In the genomic region with DNA sequence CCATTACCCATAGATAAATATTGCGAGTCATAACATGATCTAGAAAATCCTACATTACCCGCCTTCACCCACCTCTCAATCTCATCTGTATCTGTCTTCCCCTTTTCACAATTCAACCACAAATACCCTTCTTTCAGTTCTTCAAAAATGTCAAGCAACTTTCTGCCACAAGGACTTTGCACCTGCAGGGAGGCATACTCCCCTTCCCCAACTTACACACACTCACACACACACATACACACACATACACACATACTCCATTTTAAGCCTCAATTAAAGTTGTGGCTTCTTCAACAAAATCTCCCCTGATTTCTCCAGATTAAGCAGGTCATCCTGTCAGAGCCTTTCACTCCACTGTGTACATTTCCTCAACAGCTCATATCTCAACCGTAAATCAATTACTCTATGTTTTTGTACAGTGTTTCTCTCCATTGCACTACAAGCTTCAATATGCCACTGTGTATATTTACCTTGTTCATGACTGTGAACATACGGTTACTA, we compare ENCODE assay signal across 10 cellular contexts. TPM values are rescaled to one million over a fixed set of nuclear protein-coding genes. Genes with fewer than 3 reads are reported as not detected.
DNase-seq lines count a peak whose midpoint lies in the region; ATAC-seq and TF ChIP-seq lines count a peak whose summit lies in the region.
"Had no signal": no experiment of that assay in that cellular context is flagged by ENCODE, and none has a peak within 500 bp of the region (broad histone marks: within the 10 kb centered on the region; RNA-seq: fewer than 3 reads in every experiment).

No MANE protein-coding gene starts in this region.

- H3K4me1 ChIP-seq in SJCRH30 = no peaks in the 10 kb centered on the region

- H3K9me3 ChIP-seq in T-helper 17 cell (ENCODE audit: control insufficient read depth, low read length, poor library complexity, severe bottlenecking) (no peaks in the 10 kb centered on the region), SJCRH30 (replicated peaks) (no peaks in the 10 kb centered on the region)

- TF ChIP-seq POLR2A in GM18505 (IDR thresholded peaks at IDR 0.05; ENCODE audit: borderline replicate concordance, extremely low read depth, insufficient read depth, insufficient read length) = no peak

- no peaks in the 10 kb centered on the region for H3K4me1 Mint-ChIP-seq in T-helper 17 cell

- H3K27me3 Mint-ChIP-seq in T-helper 17 cell = no peaks in the 10 kb centered on the region

- peak; percentile 93 for ATAC-seq in GM18505 (IDR thresholded peaks at IDR 0.05; ENCODE audit: unreplicated experiment)
- peak; percentile 81 for ATAC-seq in GM21526 (IDR thresholded peaks at IDR 0.05; ENCODE audit: low FRiP score, unreplicated experiment)
- peak; percentile 91 for ATAC-seq in HG03280 (IDR thresholded peaks at IDR 0.05; ENCODE audit: unreplicated experiment)
- ATAC-seq in T-helper 17 cell = peak; percentile 36
- ATAC-seq: activated T-cell treated with anti-CD3 and anti-CD28 coated beads, Interleukin-2, amount 50 U/mL, for 72 hours had no signal

- H3K4me3 Mint-ChIP-seq in T-helper 17 cell = no peak overlapping the region
- H3K4me3 Mint-ChIP-seq: activated T-cell treated with anti-CD3 and anti-CD28 coated beads, Interleukin-2, amount 50 U/mL, for 72 hours had no signal

- H3K36me3 Mint-ChIP-seq in T-helper 17 cell (ENCODE audit: low read depth) = no peaks in the 10 kb centered on the region

- no peak overlapping the region for H3K27ac ChIP-seq in SJCRH30
- H3K27ac ChIP-seq: RWPE1 had no signal

- H3K27me3 ChIP-seq in SJCRH30 = no peaks in the 10 kb centered on the region

- DNase-seq in T-helper 17 cell (no peak), HuH-7.5 (ENCODE audit: low spot score) (no peak), HuH-7 (ENCODE audit: low spot score) (no peak), SJCRH30 (no peak), C1 segment of cervical spinal cord (lab: John Stamatoyannopoulos, UW) (no peak)
- DNase-seq: activated T-cell treated with anti-CD3 and anti-CD28 coated beads, Interleukin-2, amount 50 U/mL, for 72 hours had no signal

- no peak overlapping the region for H3K4me3 ChIP-seq in SJCRH30

- no peak overlapping the region for H3K27ac Mint-ChIP-seq in T-helper 17 cell
- H3K27ac Mint-ChIP-seq: activated T-cell treated with anti-CD3 and anti-CD28 coated beads, Interleukin-2, amount 50 U/mL, for 72 hours had no signal

- no peaks in the 10 kb centered on the region for H3K36me3 ChIP-seq in SJCRH30

RNA-seq across cellular contexts. Expression of a gene that starts 33.1 kb away (rescaled TPM):
- 10 to 100 TPM; 11.8 to 12.7 TPM for total RNA-seq in T-helper 17 cell
- 23.4 and 24.5 TPM in 2 replicates for total RNA-seq in SJCRH30 (2014; rRNA removed; shearing (Covaris generic))

RNA-seq across cellular contexts. Expression of a gene that starts 34.2 kb away (rescaled TPM):
- not detected for total RNA-seq in T-helper 17 cell
- total RNA-seq in SJCRH30 (2014; rRNA removed; shearing (Covaris generic)) = 0.28 TPM in 1 of 2 replicates, not detected in the other
- total RNA-seq: activated T-cell treated with anti-CD3 and anti-CD28 coated beads, Interleukin-2, amount 50 U/mL, for 72 hours had no signal

Comparison
In these comparisons a context has a peak if more than half of its experiments do, and no peak if none do; other contexts are left out.
1. ATAC-seq: peak in every context shown above with its lines; median percentile 93 in GM18505; 91 in HG03280; 81 in GM21526; 36 in T-helper 17 cell.